ENCODE assay signal across 8 cellular contexts in genomic region chr20:45823949-45824835, GRCh38. TPM values are rescaled to one million over a fixed set of nuclear protein-coding genes. Genes with fewer than 3 reads are reported as not detected.
DNase-seq lines count a peak whose midpoint lies in the region; ATAC-seq and TF ChIP-seq lines count a peak whose summit lies in the region.

No MANE protein-coding gene starts in this region.

- CTCF ChIA-PET in HEK293 (lab: Yijun Ruan, JAX), result interaction anchor here (0.5 to 1.6 kb wide), 5 partner anchors 9 to 557 kb away, joined by 3 to 6 read pairs (median 4); partner anchors contain the start of genes SNX21 and SPATA25

- POLR2A ChIA-PET in HEK293 (lab: Yijun Ruan, JAX), result no interaction called here

- H3K27me3 Mint-ChIP-seq in mesothelial cell of epicardium (ENCODE audit: low read depth), result peaks cover 27% of the 10 kb centered on the region

- ATAC-seq in activated CD4-positive, CD25-positive, alpha-beta regulatory T cell treated with anti-CD3 and anti-CD28 coated beads, Interleukin-2, amount 50 U/mL, for 24 hours, result peak; percentile 74 to 82

- no peak overlapping the region for H3K4me3 ChIP-seq in HEK293 (ENCODE audit: low read depth, low read length)

- H3K36me3 ChIP-seq in HEK293 (ENCODE audit: control insufficient read depth in 2 of 2, insufficient read depth in 1 of 2, low read length in 2 of 2), result no peaks in the 10 kb centered on the region

- no peaks in the 10 kb centered on the region for H3K9me3 ChIP-seq in HEK293 (ENCODE audit: control insufficient read depth, insufficient read depth, low read depth, low read length)

- H3K4me3 Mint-ChIP-seq in mesothelial cell of epicardium, result peak overlapping the region; percentile 51

- DNase-seq in AG08396 (ENCODE audit: low spot score) (peak; percentile 53), dermis blood vessel endothelial cell (peak; percentile 72), mesothelial cell of epicardium (ENCODE audit: low spot score in 2 of 2, unreplicated experiment in 2 of 2) (no peak), HuH-7 (ENCODE audit: low spot score) (no peak), GOT3 (lab: John Stamatoyannopoulos, UW) (no peak)
- peak; percentile 28 for DNase-seq in stimulated activated naive CD4-positive, alpha-beta T cell treated with Interleukin-2 at 50 U/mL for 16 hours (lab: John Stamatoyannopoulos, UW)

- peaks cover 14% of the 10 kb centered on the region for H3K4me1 Mint-ChIP-seq in mesothelial cell of epicardium

- H3K9me3 Mint-ChIP-seq in mesothelial cell of epicardium, result no peaks in the 10 kb centered on the region

- H3K27ac ChIP-seq in HEK293 (ENCODE audit: extremely low read depth, low read depth, low read length), result no peak overlapping the region

- no peak overlapping the region for H3K27ac Mint-ChIP-seq in mesothelial cell of epicardium

- peak; percentile 76 for TF ChIP-seq CTCF in HEK293 (tag by site-specific recombination; IDR thresholded peaks at IDR 0.05)
- no peak for TF ChIP-seq CTCF in mesothelial cell of epicardium (IDR thresholded peaks at IDR 0.05; ENCODE audit: unreplicated experiment)

- no peaks in the 10 kb centered on the region for H3K36me3 Mint-ChIP-seq in mesothelial cell of epicardium

- no peaks in the 10 kb centered on the region for H3K4me1 ChIP-seq in HEK293 (ENCODE audit: control insufficient read depth, insufficient read depth, low read length)

TF ChIP-seq in HEK293, 187 proteins besides CTCF, POLR2A, EP300 and RAD21:
- TF ChIP-seq ZSCAN5A (tag by site-specific recombination; IDR thresholded peaks at IDR 0.05) (no peak), ZNF280D (tag by site-specific recombination; IDR thresholded peaks at IDR 0.05) (no peak), SCRT2 (tag by site-specific recombination; IDR thresholded peaks at IDR 0.05) (0 out of 2 replicates have a peak, but pooled peaks have one; percentile 14), ZNF792 (tag by site-specific recombination; IDR thresholded peaks at IDR 0.05) (no peak), ZNF26 (tag by site-specific recombination; IDR thresholded peaks at IDR 0.05) (no peak), PRDM10 (tag by site-specific recombination; IDR thresholded peaks at IDR 0.05) (no peak), EGR2 (tag by site-specific recombination; IDR thresholded peaks at IDR 0.05; ENCODE audit: low read depth) (0 out of 2 replicates have a peak, but pooled peaks have one; percentile 14), ZNF654 (tag by site-specific recombination; IDR thresholded peaks at IDR 0.05; ENCODE audit: low read depth) (peak; percentile 35; the same call in 1 of the 2 replicates)

RNA-seq across cellular contexts. Expression of gene TNNC2, which starts 2.9 kb away (rescaled TPM):
- total RNA-seq in dermis blood vessel endothelial cell (not detected in 2 replicates), mesothelial cell of epicardium (0.54 to 0.79 TPM in 2 of 3 replicates, not detected in the other)

RNA-seq across cellular contexts. Expression of gene SNX21, which starts 9.4 kb away (rescaled TPM):
- total RNA-seq in dermis blood vessel endothelial cell (22.6 and 35.7 TPM in 2 replicates), mesothelial cell of epicardium (15.8 to 21.0 TPM (median 17.3 TPM) in 3 replicates)

RNA-seq across cellular contexts. Expression of gene UBE2C, which starts 11.7 kb away (rescaled TPM):
- total RNA-seq in dermis blood vessel endothelial cell (9.9 and 30.2 TPM in 2 replicates), mesothelial cell of epicardium (48.1 to 50.2 TPM (median 48.3 TPM) in 3 replicates)

RNA-seq across cellular contexts. Expression of gene DNTTIP1, which starts 32.4 kb away (rescaled TPM):
- total RNA-seq in dermis blood vessel endothelial cell (9.2 and 13.8 TPM in 2 replicates), mesothelial cell of epicardium (25.9 to 28.9 TPM (median 26.5 TPM) in 3 replicates)

RNA-seq across cellular contexts. Expression of gene WFDC3, which starts 32.5 kb away (rescaled TPM):
- total RNA-seq in dermis blood vessel endothelial cell, result not detected in 2 replicates
- 0.45 TPM in 1 of 3 replicates, not detected in the others for total RNA-seq in mesothelial cell of epicardium

Comparison
In these comparisons a context has a peak if more than half of its experiments do, and no peak if none do; other contexts are left out.
1. DNase-seq: peak in AG08396 (single experiment), dermis blood vessel endothelial cell (single experiment) and stimulated activated naive CD4-positive, alpha-beta T cell treated with Interleukin-2 at 50 U/mL for 16 hours (single experiment); none in mesothelial cell of epicardium (0 of 2), HuH-7 (single experiment) and GOT3 (single experiment).